Comparison of ENCODE assay signal across 1 cellular context in genomic region chr11:44621784-44622183, GRCh38.
TF ChIP-seq lines count a peak whose summit lies in the region.

No MANE protein-coding gene starts in this region.

TF ChIP-seq in H1, 55 proteins besides CTCF, POLR2A, EP300 and RAD21 (continued from another document):
- TF ChIP-seq CHD7 (IDR thresholded peaks at IDR 0.05; ENCODE audit: insufficient replicate concordance, low read length) (no peak), ZNF274 (IDR thresholded peaks at IDR 0.05; ENCODE audit: borderline replicate concordance, extremely low read depth, low read length) (no peak), JUN (IDR thresholded peaks at IDR 0.05; ENCODE audit: low read depth, low read length) (no peak), RXRA (IDR thresholded peaks at IDR 0.05; ENCODE audit: insufficient read depth, low read depth, low read length) (no peak), TBP (IDR thresholded peaks at IDR 0.05; ENCODE audit: low read depth, low read length) (no peak), SIN3A (conservative IDR thresholded peaks at IDR 0.05 in 1 of 2, IDR thresholded peaks at IDR 0.05 in 1 of 2; ENCODE audit: low read depth in 1 of 2, low read length in 2 of 2) (no peak), GABPA (IDR thresholded peaks at IDR 0.05; ENCODE audit: borderline replicate concordance, insufficient read depth, low read length) (no peak), BRCA1 (IDR thresholded peaks at IDR 0.05; ENCODE audit: low read depth, low read length) (no peak), GTF2F1 (IDR thresholded peaks at IDR 0.05; ENCODE audit: borderline replicate concordance, low read depth, low read length) (no peak), SP4 (IDR thresholded peaks at IDR 0.05; ENCODE audit: low read length) (no peak)
